In genomic region chr1:225476538-225476988, GRCh38 we compare ENCODE assay signal across 15 cellular contexts. TPM values are rescaled to one million over a fixed set of nuclear protein-coding genes. Genes with fewer than 3 reads are reported as not detected.
DNase-seq lines count a peak whose midpoint lies in the region; ATAC-seq lines count a peak whose summit lies in the region.
"Had no signal": no experiment of that assay in that cellular context is flagged by ENCODE, and none has a peak within 500 bp of the region (broad histone marks: within the 10 kb centered on the region; RNA-seq: fewer than 3 reads in every experiment).

No MANE protein-coding gene starts in this region.

- intact Hi-C loops in activated naive CD4-positive, alpha-beta T cell treated with anti-CD3 and anti-CD28 coated beads for 36 hours (cut with micrococcal nuclease), result loop anchor here (5.0 kb wide), 1 partner anchor 371 kb away; no protein-coding TSS in a partner anchor

- no peaks in the 10 kb centered on the region for H3K27me3 Mint-ChIP-seq in activated naive CD4-positive, alpha-beta T cell treated with anti-CD3 and anti-CD28 coated beads for 36 hours (ENCODE audit: low read depth)
- H3K27me3 Mint-ChIP-seq in T-cell, result no peaks in the 10 kb centered on the region

- CTCF ChIA-PET in activated naive CD4-positive, alpha-beta T cell treated with anti-CD3 and anti-CD28 coated beads for 36 hours (lab: Charles Lee), result interaction anchor here (0.8 to 4.1 kb wide), 8 partner anchors 9 to 499 kb away, joined by 3 to 25 read pairs (median 8); partner anchors contain the start of gene SRP9
- CTCF ChIA-PET in T-cell (lab: Charles Lee), result interaction anchor here (0.6 to 1.6 kb wide), 3 partner anchors 8 to 885 kb away, joined by 3 to 6 read pairs (median 3); no protein-coding TSS in a partner anchor

- H3K27ac Mint-ChIP-seq in activated naive CD4-positive, alpha-beta T cell treated with anti-CD3 and anti-CD28 coated beads for 36 hours, result no peak overlapping the region
- peak overlapping the region; percentile 52 for H3K27ac Mint-ChIP-seq in T-cell

- POLR2A ChIA-PET in T-cell (lab: Charles Lee), result no interaction called here

- peaks cover 37% of the 10 kb centered on the region for H3K4me1 Mint-ChIP-seq in activated naive CD4-positive, alpha-beta T cell treated with anti-CD3 and anti-CD28 coated beads for 36 hours (ENCODE audit: low read depth)
- H3K4me1 Mint-ChIP-seq in T-cell, result peaks cover 41 to 51% (median 49%) of the 10 kb centered on the region in 3 donors

- no peaks in the 10 kb centered on the region for H3K9me3 Mint-ChIP-seq in activated naive CD4-positive, alpha-beta T cell treated with anti-CD3 and anti-CD28 coated beads for 36 hours
- H3K9me3 Mint-ChIP-seq in T-cell, result no peaks in the 10 kb centered on the region

- no peaks in the 10 kb centered on the region for H3K36me3 Mint-ChIP-seq in activated naive CD4-positive, alpha-beta T cell treated with anti-CD3 and anti-CD28 coated beads for 36 hours (ENCODE audit: low read depth)
- H3K36me3 Mint-ChIP-seq in T-cell, result no peaks in the 10 kb centered on the region

- peak; percentile 36 for DNase-seq in activated naive CD4-positive, alpha-beta T cell treated with anti-CD3 and anti-CD28 coated beads for 36 hours
- DNase-seq in activated naive CD4-positive, alpha-beta T cell treated with anti-CD3 and anti-CD28 coated beads, Interleukin-2, amount 50 U/mL, for 16 hours, result no peak
- DNase-seq in T-cell (no peak), fibroblast of peridontal ligament (ENCODE audit: extremely low read depth) (peak; percentile 29)
- no peak for DNase-seq in stimulated activated naive CD8-positive, alpha-beta T cell treated with anti-CD3 and anti-CD28 coated beads, Interleukin-15, Interleukin-2, amounts not matched to agents 100 U/mL and 50 U/mL, for 24 hours
- DNase-seq in effector CD8-positive, alpha-beta T cell (lab: John Stamatoyannopoulos, UW), result no peak
- DNase-seq: activated CD4-positive, alpha-beta T cell treated with anti-CD3 and anti-CD28 coated beads for 48 hours; brain microvascular endothelial cell; COR-L47; NCI-H69; SHP77 treated with DMSO at 0.1 percent for 48 hours; small intestine had no signal

- ATAC-seq in T-cell (replicated peaks in 1 of 4) (peak in 1 of 4 experiments; percentile 28), GM18858 (IDR thresholded peaks at IDR 0.05; ENCODE audit: unreplicated experiment) (no peak), GM21528 (IDR thresholded peaks at IDR 0.05; ENCODE audit: low FRiP score, unreplicated experiment) (no peak)
- ATAC-seq in stimulated activated naive CD8-positive, alpha-beta T cell treated with anti-CD3 and anti-CD28 coated beads, Interleukin-15, Interleukin-2, amounts not matched to agents 100 U/mL and 50 U/mL, for 24 hours, result peak; percentile 32
- ATAC-seq: K562 had no signal

- H3K4me3 Mint-ChIP-seq in activated naive CD4-positive, alpha-beta T cell treated with anti-CD3 and anti-CD28 coated beads for 36 hours, result no peak overlapping the region
- peak overlapping the region in 1 of 3 donors; percentile 18 for H3K4me3 Mint-ChIP-seq in T-cell

RNA-seq across cellular contexts. Expression of gene LBR, which starts 48.7 kb away (rescaled TPM):
- total RNA-seq in activated naive CD4-positive, alpha-beta T cell treated with anti-CD3 and anti-CD28 coated beads for 36 hours, result 100 to 1,000 TPM; 132 to 138 TPM
- 100 to 1,000 TPM; 105 to 142 (median 118) TPM for total RNA-seq in T-cell

Comparison
In these comparisons a context has a peak if more than half of its experiments do, and no peak if none do; other contexts are left out.
1. DNase-seq: peak in activated naive CD4-positive, alpha-beta T cell treated with anti-CD3 and anti-CD28 coated beads for 36 hours (single experiment) and fibroblast of peridontal ligament (single experiment); none in activated naive CD4-positive, alpha-beta T cell treated with anti-CD3 and anti-CD28 coated beads, Interleukin-2, amount 50 U/mL, for 16 hours (single experiment), T-cell (0 of 34), stimulated activated naive CD8-positive, alpha-beta T cell treated with anti-CD3 and anti-CD28 coated beads, Interleukin-15, Interleukin-2, amounts not matched to agents 100 U/mL and 50 U/mL, for 24 hours (single experiment) and effector CD8-positive, alpha-beta T cell (single experiment).